In genomic region chr4:154939851-154940250, GRCh38 we compare ENCODE assay signal across 23 cellular contexts.
"Had no signal": no experiment of that assay in that cellular context is flagged by ENCODE, and none has a peak within 500 bp of the region (broad histone marks: within the 10 kb centered on the region; RNA-seq: fewer than 3 reads in every experiment).

No MANE protein-coding gene starts in this region.

- H3K4me1 Mint-ChIP-seq: activated CD4-positive, alpha-beta memory T cell treated with anti-CD3 and anti-CD28 coated beads, Interleukin-2, amount 10 ng/mL, durations not matched to agents 7 days and 5 days; activated CD4-positive, alpha-beta T cell treated with anti-CD3 and anti-CD28 coated beads, Interleukin-2, amount 10 ng/mL, durations not matched to agents 7 days and 5 days; activated T-helper 17 cell treated with anti-CD3 and anti-CD28 coated beads, Interleukin-2, amount 50 U/mL, for 72 hours; WTC11 had no signal

- H3K27ac Mint-ChIP-seq: activated CD4-positive, alpha-beta memory T cell treated with anti-CD3 and anti-CD28 coated beads, Interleukin-2, amount 10 ng/mL, durations not matched to agents 7 days and 5 days; activated CD4-positive, alpha-beta T cell treated with anti-CD3 and anti-CD28 coated beads, Interleukin-2, amount 10 ng/mL, durations not matched to agents 7 days and 5 days; activated naive CD8-positive, alpha-beta T cell; activated T-helper 17 cell treated with anti-CD3 and anti-CD28 coated beads, Interleukin-2, amount 50 U/mL, for 72 hours; WTC11 had no signal

- H3K36me3 Mint-ChIP-seq: activated naive CD8-positive, alpha-beta T cell; WTC11 had no signal

- H3K4me3 ChIP-seq: esophagus squamous epithelium, gastroesophageal sphincter, heart left ventricle had no signal

- H3K36me3 ChIP-seq: brain microvascular endothelial cell, esophagus squamous epithelium, gastroesophageal sphincter, heart left ventricle had no signal

- DNase-seq: activated CD4-positive, alpha-beta memory T cell treated with anti-CD3 and anti-CD28 coated beads, Interleukin-2, amount 10 ng/mL, durations not matched to agents 7 days and 5 days; activated CD4-positive, alpha-beta T cell treated with anti-CD3 and anti-CD28 coated beads for 1 hour; activated CD4-positive, alpha-beta T cell treated with anti-CD3 and anti-CD28 coated beads for 4 hours; activated CD4-positive, alpha-beta T cell treated with anti-CD3 and anti-CD28 coated beads, Interleukin-2, amount 10 ng/mL, durations not matched to agents 7 days and 5 days; activated CD4-positive, alpha-beta T cell treated with anti-CD3 and anti-CD28 coated beads, Interleukin-2, amount 50 U/mL, for 4 hours; activated CD8-positive, alpha-beta memory T cell treated with anti-CD3 and anti-CD28 coated beads, Interleukin-2, amount 50 U/mL, for 48 hours; activated effector memory CD4-positive, alpha-beta T cell treated with Interleukin-2 at 50 U/mL for 16 hours; activated gamma-delta T cell treated with Interleukin-2 at 50 U/mL for 16 hours; activated naive CD4-positive, alpha-beta T cell treated with anti-CD3 and anti-CD28 coated beads, Interleukin-2, amount 50 U/mL, for 16 hours; activated naive CD4-positive, alpha-beta T cell treated with Interleukin-2 at 50 U/mL for 16 hours; activated T-cell treated with anti-CD3 and anti-CD28 coated beads for 4 hours; activated T-cell treated with anti-CD3 and anti-CD28 coated beads, Interleukin-2, amount 50 U/mL, for 4 hours; amniotic stem cell; anterior cingulate cortex; brain microvascular endothelial cell; effector CD8-positive, alpha-beta T cell; esophagus squamous epithelium; heart left ventricle; T-helper 2 cell had no signal

- H3K9me3 Mint-ChIP-seq: activated CD4-positive, alpha-beta memory T cell treated with anti-CD3 and anti-CD28 coated beads, Interleukin-2, amount 10 ng/mL, durations not matched to agents 7 days and 5 days; activated CD4-positive, alpha-beta T cell treated with anti-CD3 and anti-CD28 coated beads, Interleukin-2, amount 10 ng/mL, durations not matched to agents 7 days and 5 days had no signal

- H3K4me3 Mint-ChIP-seq: activated CD4-positive, alpha-beta memory T cell treated with anti-CD3 and anti-CD28 coated beads, Interleukin-2, amount 10 ng/mL, durations not matched to agents 7 days and 5 days; activated CD4-positive, alpha-beta T cell treated with anti-CD3 and anti-CD28 coated beads, Interleukin-2, amount 10 ng/mL, durations not matched to agents 7 days and 5 days; activated naive CD8-positive, alpha-beta T cell; activated T-cell treated with anti-CD3 and anti-CD28 coated beads, Interleukin-2, amount 50 U/mL, for 4 hours; activated T-helper 17 cell treated with anti-CD3 and anti-CD28 coated beads, Interleukin-2, amount 50 U/mL, for 72 hours; WTC11 had no signal

- H3K27me3 Mint-ChIP-seq: activated CD4-positive, alpha-beta memory T cell treated with anti-CD3 and anti-CD28 coated beads, Interleukin-2, amount 10 ng/mL, durations not matched to agents 7 days and 5 days; activated CD4-positive, alpha-beta T cell treated with anti-CD3 and anti-CD28 coated beads, Interleukin-2, amount 10 ng/mL, durations not matched to agents 7 days and 5 days had no signal

- H3K4me1 ChIP-seq: esophagus squamous epithelium, gastroesophageal sphincter, heart left ventricle had no signal

- H3K27me3 ChIP-seq: brain microvascular endothelial cell, esophagus squamous epithelium, gastroesophageal sphincter, heart left ventricle had no signal
